8 cellular contexts compared by ENCODE assay signal in genomic region chr4:147732516-147733193, GRCh38. TPM values are rescaled to one million over a fixed set of nuclear protein-coding genes. Genes with fewer than 3 reads are reported as not detected.
A peak's percentile ranks its signal among the peaks of the same experiment; 100 is the strongest.
DNase-seq lines count a peak whose midpoint lies in the region; ATAC-seq and TF ChIP-seq lines count a peak whose summit lies in the region.

No MANE protein-coding gene starts in this region.

- peak overlapping the region; percentile 63 for H3K27ac ChIP-seq in HL-60 (replicated peaks)

- DNase-seq in Calu3 = peak; percentile 24
- peak in 1 of 2 experiments; percentile 24 for DNase-seq in HL-60 (ENCODE audit: low read depth in 1 of 2, low spot score in 1 of 2)
- DNase-seq in activated CD8-positive, alpha-beta T cell treated with anti-CD3 and anti-CD28 coated beads, Interleukin-2, amount 10 ng/mL, durations not matched to agents 7 days and 5 days = no peak
- peak; percentile 32 for DNase-seq in germinal center (ENCODE audit: low spot score)
- peak; percentile 85 for DNase-seq in osteocyte (ENCODE audit: extremely low spot score, unreplicated experiment)
- no peak for DNase-seq in NAMALWA (ENCODE audit: low spot score)

- H3K27me3 ChIP-seq in HL-60 (ENCODE audit: insufficient read depth, poor library complexity, severe bottlenecking) = no peaks in the 10 kb centered on the region

- BruUV-seq in Calu3 (replicated peaks; lab: Mats Ljungman, UMichigan) = no TSS peak

- ATAC-seq in GM19467 (IDR thresholded peaks at IDR 0.05; ENCODE audit: unreplicated experiment) = peak; percentile 22
- peak; percentile 45 for ATAC-seq in activated CD8-positive, alpha-beta T cell treated with anti-CD3 and anti-CD28 coated beads, Interleukin-2, amount 10 ng/mL, durations not matched to agents 7 days and 5 days
- ATAC-seq in GM18870 (IDR thresholded peaks at IDR 0.05; ENCODE audit: unreplicated experiment) = no peak

- peak overlapping the region; percentile 53 for H3K4me3 ChIP-seq in HL-60 (replicated peaks; ENCODE audit: insufficient read depth, low read length)

- H3K27me3 Mint-ChIP-seq in Calu3 (ENCODE audit: unreplicated experiment) (no peaks in the 10 kb centered on the region), osteocyte (ENCODE audit: unreplicated experiment) (no peaks in the 10 kb centered on the region)
- peaks cover 40% of the 10 kb centered on the region for H3K27me3 Mint-ChIP-seq in activated CD8-positive, alpha-beta T cell treated with anti-CD3 and anti-CD28 coated beads, Interleukin-2, amount 10 ng/mL, durations not matched to agents 7 days and 5 days (ENCODE audit: low read depth)

- H3K4me1 Mint-ChIP-seq in Calu3 (ENCODE audit: low read depth, unreplicated experiment) (peaks cover 32% of the 10 kb centered on the region), osteocyte (ENCODE audit: unreplicated experiment) (peaks cover 48% of the 10 kb centered on the region)
- H3K4me1 Mint-ChIP-seq in activated CD8-positive, alpha-beta T cell treated with anti-CD3 and anti-CD28 coated beads, Interleukin-2, amount 10 ng/mL, durations not matched to agents 7 days and 5 days (ENCODE audit: low read depth) = peaks cover 31% of the 10 kb centered on the region

- H3K4me3 Mint-ChIP-seq in Calu3 (ENCODE audit: low read depth, unreplicated experiment) (peak overlapping the region; percentile 74), osteocyte (ENCODE audit: unreplicated experiment) (peak overlapping the region; percentile 94)
- H3K4me3 Mint-ChIP-seq in activated CD8-positive, alpha-beta T cell treated with anti-CD3 and anti-CD28 coated beads, Interleukin-2, amount 10 ng/mL, durations not matched to agents 7 days and 5 days = peak overlapping the region; percentile 86

- CTCF ChIA-PET in Calu3 (lab: Charles Lee) = interaction anchor here (1.0 to 1.6 kb wide), 2 partner anchors 134 to 214 kb away, joined by 3 to 7 read pairs; no protein-coding TSS in a partner anchor
- CTCF ChIA-PET in activated CD8-positive, alpha-beta T cell treated with anti-CD3 and anti-CD28 coated beads, Interleukin-2, amount 10 ng/mL, durations not matched to agents 7 days and 5 days (lab: Charles Lee) = interaction anchor here (0.7 to 4.3 kb wide), 14 partner anchors 12 to 144 kb away, joined by 3 to 49 read pairs (median 5); partner anchors contain the start of genes PRMT9 and TMEM184C

- H3K9me3 Mint-ChIP-seq in Calu3 (ENCODE audit: low read depth, unreplicated experiment) = no peaks in the 10 kb centered on the region
- H3K9me3 Mint-ChIP-seq in activated CD8-positive, alpha-beta T cell treated with anti-CD3 and anti-CD28 coated beads, Interleukin-2, amount 10 ng/mL, durations not matched to agents 7 days and 5 days (ENCODE audit: insufficient read depth) = no peaks in the 10 kb centered on the region
- no peaks in the 10 kb centered on the region for H3K9me3 Mint-ChIP-seq in osteocyte (ENCODE audit: unreplicated experiment)

- H3K36me3 Mint-ChIP-seq in Calu3 (ENCODE audit: insufficient read depth, unreplicated experiment) (peaks cover 19% of the 10 kb centered on the region), osteocyte (ENCODE audit: unreplicated experiment) (peaks cover 6% of the 10 kb centered on the region)
- peaks cover 2% of the 10 kb centered on the region for H3K36me3 Mint-ChIP-seq in activated CD8-positive, alpha-beta T cell treated with anti-CD3 and anti-CD28 coated beads, Interleukin-2, amount 10 ng/mL, durations not matched to agents 7 days and 5 days (ENCODE audit: low read depth)

- H3K27ac Mint-ChIP-seq in Calu3 (ENCODE audit: unreplicated experiment) = peak overlapping the region; percentile 68
- peak overlapping the region; percentile 66 for H3K27ac Mint-ChIP-seq in activated CD8-positive, alpha-beta T cell treated with anti-CD3 and anti-CD28 coated beads, Interleukin-2, amount 10 ng/mL, durations not matched to agents 7 days and 5 days
- H3K27ac Mint-ChIP-seq in osteocyte (ENCODE audit: unreplicated experiment) = peak overlapping the region; percentile 85

- TF ChIP-seq CTCF in Calu3 (IDR thresholded peaks at IDR 0.05; ENCODE audit: unreplicated experiment) = no peak
- TF ChIP-seq CTCF in HL-60 (IDR thresholded peaks at IDR 0.05; ENCODE audit: insufficient read depth, low read length) = no peak
- TF ChIP-seq CTCF in osteocyte (IDR thresholded peaks at IDR 0.05) = no peak

- intact Hi-C loops in Calu3 (cut with micrococcal nuclease; ENCODE audit: unreplicated experiment) = loop anchor here (5.0 kb wide), 1 partner anchor 60 kb away; no protein-coding TSS in a partner anchor

- POLR2A ChIA-PET in activated CD8-positive, alpha-beta T cell treated with anti-CD3 and anti-CD28 coated beads, Interleukin-2, amount 10 ng/mL, durations not matched to agents 7 days and 5 days (lab: Charles Lee) = interaction anchor here (0.6 to 2.9 kb wide), 7 partner anchors 35 to 116 kb away, joined by 3 to 16 read pairs (median 4); partner anchors contain the start of genes PRMT9 and TMEM184C

RNA-seq across cellular contexts. Expression of gene ARHGAP10, which starts 0.8 kb away (rescaled TPM):
- total RNA-seq in Calu3 (2022) (5.4 and 6.1 TPM in 2 replicates), osteocyte (121 and 126 TPM in 2 replicates)
- 1 to 10 TPM; 6.3 to 7.1 TPM for total RNA-seq in activated CD8-positive, alpha-beta T cell treated with anti-CD3 and anti-CD28 coated beads, Interleukin-2, amount 10 ng/mL, durations not matched to agents 7 days and 5 days

RNA-seq across cellular contexts. Expression of gene PRMT9, which starts 48.7 kb away (rescaled TPM):
- total RNA-seq in Calu3 (2022) = 4.8 and 7.3 TPM in 2 replicates
- 10 to 100 TPM; 12.5 to 13.4 TPM for total RNA-seq in activated CD8-positive, alpha-beta T cell treated with anti-CD3 and anti-CD28 coated beads, Interleukin-2, amount 10 ng/mL, durations not matched to agents 7 days and 5 days
- total RNA-seq in osteocyte = 9.5 and 9.6 TPM in 2 replicates

Comparison
In these comparisons a context has a peak if more than half of its experiments do, and no peak if none do; other contexts are left out.
1. DNase-seq: peak in Calu3 (single experiment), germinal center (single experiment) and osteocyte (single experiment); none in activated CD8-positive, alpha-beta T cell treated with anti-CD3 and anti-CD28 coated beads, Interleukin-2, amount 10 ng/mL, durations not matched to agents 7 days and 5 days (single experiment) and NAMALWA (single experiment).
2. RNA of gene ARHGAP10, which starts 0.8 kb away (total RNA-seq): 121 to 126 TPM in osteocyte; 6.3 to 7.1 TPM in activated CD8-positive, alpha-beta T cell treated with anti-CD3 and anti-CD28 coated beads, Interleukin-2, amount 10 ng/mL, durations not matched to agents 7 days and 5 days and 5.4 to 6.1 TPM in Calu3; every median in the first group is over 10 times any median in the second.
3. Peak in every context shown above with its lines, with median percentiles within 50 percentile points of each other: H3K27ac Mint-ChIP-seq and H3K4me3 Mint-ChIP-seq.